ENCODE assay signal across 10 cellular contexts in genomic region chrX:13223868-13224555, GRCh38.
A peak's percentile ranks its signal among the peaks of the same experiment; 100 is the strongest.
DNase-seq lines count a peak whose midpoint lies in the region; ATAC-seq and TF ChIP-seq lines count a peak whose summit lies in the region.
"Had no signal": no experiment of that assay in that cellular context is flagged by ENCODE, and none has a peak within 500 bp of the region (broad histone marks: within the 10 kb centered on the region; RNA-seq: fewer than 3 reads in every experiment).

No MANE protein-coding gene starts in this region.

- ATAC-seq in SK-N-SH treated with all-trans-retinoic acid at 6 μM for 48 hours (peak; percentile 77), left cardiac atrium (peak; percentile 65 to 67), aorta (ENCODE audit: low FRiP score) (peak; percentile 54), HG03097 (IDR thresholded peaks at IDR 0.05; ENCODE audit: low FRiP score, unreplicated experiment) (no peak)

- TF ChIP-seq CTCF in type B pancreatic cell (conservative IDR thresholded peaks at IDR 0.05), result no peak

- H3K27ac Mint-ChIP-seq in type B pancreatic cell, result no peak overlapping the region
- H3K27ac Mint-ChIP-seq: B cell had no signal

- DNase-seq in SIG-M5 treated with dmso at 0.1 percent for 504 hours (lab: John Stamatoyannopoulos, UW; ENCODE audit: unreplicated experiment) (peak; percentile 15), SIG-M5 (lab: John Stamatoyannopoulos, UW) (no peak), left cardiac atrium (no peak), aorta (no peak), posterior vena cava (ENCODE audit: low spot score) (no peak), type B pancreatic cell (ENCODE audit: extremely low spot score, unreplicated experiment) (no peak)
- DNase-seq: activated naive CD4-positive, alpha-beta T cell treated with Interleukin-2 at 50 U/mL for 16 hours had no signal

- H3K4me3 ChIP-seq in aorta (ENCODE audit: low read length in 2 of 2), result no peak overlapping the region

- H3K4me1 Mint-ChIP-seq in type B pancreatic cell (ENCODE audit: unreplicated experiment), result peaks cover 10% of the 10 kb centered on the region

- no peaks in the 10 kb centered on the region for H3K36me3 Mint-ChIP-seq in type B pancreatic cell

- H3K4me1 ChIP-seq in aorta (ENCODE audit: control insufficient read depth in 1 of 2, insufficient read depth in 2 of 2, low read length in 2 of 2), result no peaks in the 10 kb centered on the region

- H3K27ac ChIP-seq in aorta (ENCODE audit: low read depth in 1 of 2, low read length in 2 of 2), result no peak overlapping the region

- no peak overlapping the region for H3K4me3 Mint-ChIP-seq in type B pancreatic cell
- H3K4me3 Mint-ChIP-seq: B cell had no signal

- no peaks in the 10 kb centered on the region for H3K36me3 ChIP-seq in aorta (ENCODE audit: control insufficient read depth in 1 of 2, insufficient read depth in 2 of 2, low read length in 1 of 2)

- 25 to 45% methylated on average over 2 of the region's 2 CpGs for WGBS in aorta, 2 donors

- H3K9me3 Mint-ChIP-seq in type B pancreatic cell, result no peaks in the 10 kb centered on the region

- intact Hi-C loops in left cardiac atrium (cut with DNase I) (loop anchor here in 1 of 2 donors (10.0 kb wide), 1 partner anchor 109 kb away; no protein-coding TSS in a partner anchor), aorta (cut with DNase I) (loop anchor here (5.0 to 10.0 kb wide), 2 partner anchors 251 to 263 kb away; no protein-coding TSS in a partner anchor), posterior vena cava (cut with DNase I) (no loop called here)

- no peaks in the 10 kb centered on the region for H3K27me3 ChIP-seq in aorta (ENCODE audit: control insufficient read depth in 1 of 2, insufficient read depth in 2 of 2, low read length in 1 of 2)

- H3K27me3 Mint-ChIP-seq in type B pancreatic cell, result no peaks in the 10 kb centered on the region
- H3K27me3 Mint-ChIP-seq: B cell had no signal

- H3K9me3 ChIP-seq in aorta (ENCODE audit: control insufficient read depth, low read length), result no peaks in the 10 kb centered on the region

TF ChIP-seq in SK-N-SH treated with all-trans-retinoic acid at 6 μM for 48 hours, 23 proteins besides CTCF, POLR2A, EP300 and RAD21:
- no peak for TF ChIP-seq TOX (CRISPR knock-in tag; IDR thresholded peaks at IDR 0.05; ENCODE audit: borderline replicate concordance)
- peak; percentile 26; the same call in 1 of the 2 replicates for TF ChIP-seq ISL1 (CRISPR knock-in tag; IDR thresholded peaks at IDR 0.05)

Comparison
In these comparisons a context has a peak if more than half of its experiments do, and no peak if none do; other contexts are left out.
1. intact Hi-C loops: an anchor here in aorta (5.0 to 10.0 kb wide); none called in posterior vena cava.